ENCODE assay signal across 14 cellular contexts in genomic region chr7:32661929-32662328, GRCh38.
DNase-seq lines count a peak whose midpoint lies in the region; ATAC-seq, FAIRE-seq and TF ChIP-seq lines count a peak whose summit lies in the region.
"Had no signal": no experiment of that assay in that cellular context is flagged by ENCODE, and none has a peak within 500 bp of the region (broad histone marks: within the 10 kb centered on the region; RNA-seq: fewer than 3 reads in every experiment).

No MANE protein-coding gene starts in this region.

- BruUV-seq in IMR-90 (replicated peaks; lab: Mats Ljungman, UMichigan), result no TSS peak

- TF ChIP-seq RAD21 in A549 (conservative IDR thresholded peaks at IDR 0.05 in 1 of 2, IDR thresholded peaks at IDR 0.05 in 1 of 2), result no peak
- no peak for TF ChIP-seq RAD21 in IMR-90 (IDR thresholded peaks at IDR 0.05; ENCODE audit: low read length)

- peak in 1 of 2 experiments; percentile 13; a peak in 1 of 6 replicates for ATAC-seq in A549
- no peak for ATAC-seq in IMR-90 (ENCODE audit: low read depth)
- no peak for ATAC-seq in GM19324 (IDR thresholded peaks at IDR 0.05; ENCODE audit: low FRiP score, unreplicated experiment)
- ATAC-seq in HG02973 (IDR thresholded peaks at IDR 0.05; ENCODE audit: unreplicated experiment), result no peak

- TF ChIP-seq POLR2A in A549 (IDR thresholded peaks at IDR 0.05; ENCODE audit: low read length) (no peak), IMR-90 (IDR thresholded peaks at IDR 0.05; ENCODE audit: low read depth, low read length) (no peak)

- H4K20me1 ChIP-seq in IMR-90 (ENCODE audit: insufficient read depth, low read length), result no peaks in the 10 kb centered on the region

- no peak overlapping the region for H3K4ac ChIP-seq in IMR-90 (ENCODE audit: low read depth, low read length)

- no peaks in the 10 kb centered on the region for H3K36me3 ChIP-seq in CD8-positive, alpha-beta memory T cell (ENCODE audit: insufficient read depth, low read length)
- H3K36me3 ChIP-seq in IMR-90 (ENCODE audit: control insufficient read depth, insufficient read depth, low read length), result no peaks in the 10 kb centered on the region

- POLR2A ChIA-PET in A549 (lab: Yijun Ruan, JAX) (no interaction called here), IMR-90 (lab: Charles Lee; ENCODE audit: unreplicated experiment) (no interaction called here), RWPE1 (lab: Yijun Ruan, JAX; ENCODE audit: low non-redundant PET) (no interaction called here)
- POLR2A ChIA-PET in CD8-positive, alpha-beta memory T cell (lab: Charles Lee), result no interaction called here

- no peaks in the 10 kb centered on the region for H3K4me1 Mint-ChIP-seq in CD8-positive, alpha-beta memory T cell
- H3K4me1 Mint-ChIP-seq in endothelial cell (ENCODE audit: unreplicated experiment), result peaks cover 19% of the 10 kb centered on the region

- TF ChIP-seq EP300 in A549 (IDR thresholded peaks at IDR 0.05), result no peak

- 100% methylated on average over 1 of the region's 1 CpG for WGBS in A549 (ENCODE audit: missing lambda C conversion rate)
- WGBS in IMR-90 (ENCODE audit: extremely low coverage in 2 of 2, insufficient read length in 1 of 2), 2 experiments, result no CpG with 5 or more reads among the region's 1 CpG

- H3K9me3 ChIP-seq in A549, result peaks cover 22% of the 10 kb centered on the region
- no peaks in the 10 kb centered on the region for H3K9me3 ChIP-seq in CD8-positive, alpha-beta memory T cell (ENCODE audit: low read length)
- H3K9me3 ChIP-seq in IMR-90 (ENCODE audit: control insufficient read depth, insufficient read depth, low read length), result no peaks in the 10 kb centered on the region

- H3K4me2 ChIP-seq in A549 (no peak overlapping the region), IMR-90 (ENCODE audit: low read depth, low read length) (no peak overlapping the region)
- H3K4me2 ChIP-seq: KMS-11 had no signal

- no peaks in the 10 kb centered on the region for H3K9me3 Mint-ChIP-seq in CD8-positive, alpha-beta memory T cell
- H3K9me3 Mint-ChIP-seq in endothelial cell (ENCODE audit: unreplicated experiment), result no peaks in the 10 kb centered on the region
- H3K9me3 Mint-ChIP-seq: CD4-positive, alpha-beta T cell; H9 had no signal

- TF ChIP-seq CTCF in A549 (IDR thresholded peaks at IDR 0.05) (no peak), IMR-90 (conservative IDR thresholded peaks at IDR 0.05; ENCODE audit: low read depth, low read length) (no peak), endothelial cell (IDR thresholded peaks at IDR 0.05; ENCODE audit: unreplicated experiment) (no peak), RWPE1 (conservative IDR thresholded peaks at IDR 0.05; ENCODE audit: low read depth) (no peak)

- DNase-seq in A549 (ENCODE audit: low read depth in 1 of 2, low spot score in 1 of 2) (no peak), IMR-90 (no peak), endothelial cell (ENCODE audit: low spot score) (no peak), NCI-H187 (lab: John Stamatoyannopoulos, UW) (no peak), RWPE1 (ENCODE audit: low spot score) (no peak)
- DNase-seq in CD8-positive, alpha-beta memory T cell, result no peak
- DNase-seq: CD4-positive, alpha-beta T cell; DMS 273 treated with DMSO at 0.1 percent for 48 hours; GOT3; H9 had no signal

- no peak overlapping the region for H2AK9ac ChIP-seq in IMR-90 (replicated peaks; ENCODE audit: low read depth, low read length, poor library complexity)

- no peaks in the 10 kb centered on the region for H3K27me3 ChIP-seq in CD8-positive, alpha-beta memory T cell (ENCODE audit: insufficient read depth, low read length, poor library complexity, severe bottlenecking)
- H3K27me3 ChIP-seq in IMR-90 (ENCODE audit: control insufficient read depth, insufficient read depth, low read length), result no peaks in the 10 kb centered on the region

- peak overlapping the region; percentile 43; the same call in 1 of the 2 replicates for H2AK5ac ChIP-seq in IMR-90 (ENCODE audit: low read depth, low read length)

- H3K14ac ChIP-seq in IMR-90 (replicated peaks; ENCODE audit: low read depth, low read length), result no peak overlapping the region

- H3K18ac ChIP-seq in IMR-90 (ENCODE audit: low read depth, low read length), result no peak overlapping the region

- dilution Hi-C loops in IMR-90 (cut with HindIII; ENCODE audit: low sequenced_read_pairs, unreplicated experiment), result no loop called here

- peak overlapping the region; percentile 56 to 86; a peak in 5 of 6 replicates for H3K27ac ChIP-seq in A549
- H3K27ac ChIP-seq in CD8-positive, alpha-beta memory T cell (ENCODE audit: low read depth, low read length), result peak overlapping the region; percentile 53
- no peak overlapping the region for H3K27ac ChIP-seq in IMR-90 (ENCODE audit: insufficient read depth, low read length)
- H3K27ac ChIP-seq in RWPE1, result no peak overlapping the region
- H3K27ac ChIP-seq: C4-2B, KMS-11 had no signal

- H3K27ac Mint-ChIP-seq in CD8-positive, alpha-beta memory T cell, result no peak overlapping the region
- H3K27ac Mint-ChIP-seq in endothelial cell (ENCODE audit: unreplicated experiment), result peak overlapping the region; percentile 11
- H3K27ac Mint-ChIP-seq: CD4-positive, alpha-beta T cell had no signal

- H2BK15ac ChIP-seq in IMR-90 (ENCODE audit: low read depth, low read length), result no peak overlapping the region

- H3K56ac ChIP-seq in IMR-90 (ENCODE audit: extremely low read depth, insufficient read depth, low read length), result no peak overlapping the region

- CTCF ChIA-PET in A549 (lab: Yijun Ruan, JAX) (no interaction called here), IMR-90 (lab: Yijun Ruan, JAX) (no interaction called here), RWPE1 (lab: Yijun Ruan, JAX) (interaction anchor here (0.6 kb wide), 1 partner anchor 447 kb away, joined by 3 read pairs; the partner anchor contains the start of gene RP9)
- CTCF ChIA-PET in CD8-positive, alpha-beta memory T cell (lab: Charles Lee), result no interaction called here

- no peak overlapping the region for H2BK20ac ChIP-seq in IMR-90 (ENCODE audit: low read depth, low read length)

- no peak overlapping the region for H3K4me3 ChIP-seq in A549
- no peak overlapping the region for H3K4me3 ChIP-seq in CD8-positive, alpha-beta memory T cell (ENCODE audit: low read length)
- no peak overlapping the region for H3K4me3 ChIP-seq in IMR-90 (ENCODE audit: insufficient read depth, low read depth, low read length)

- H4K91ac ChIP-seq in IMR-90 (ENCODE audit: insufficient read depth, low read depth, low read length), result no peak overlapping the region

- H3K79me1 ChIP-seq in IMR-90 (ENCODE audit: low read depth in 1 of 2, low read length in 2 of 2), result no peaks in the 10 kb centered on the region

- no peak overlapping the region for H2BK5ac ChIP-seq in IMR-90 (ENCODE audit: low read depth, low read length, poor library complexity, severe bottlenecking)

- H3K36me3 Mint-ChIP-seq in CD8-positive, alpha-beta memory T cell, result peaks cover 0 to 4% (median 0%) of the 10 kb centered on the region in 3 donors
- H3K36me3 Mint-ChIP-seq in endothelial cell (ENCODE audit: low read depth, unreplicated experiment), result peaks cover 3% of the 10 kb centered on the region

- no peak overlapping the region for H2AFZ ChIP-seq in IMR-90 (replicated peaks; ENCODE audit: low read length, poor library complexity)

- no peak overlapping the region for H3K9ac ChIP-seq in IMR-90 (ENCODE audit: low read depth, low read length)
- H3K9ac ChIP-seq: KMS-11 had no signal

- H3K9me1 ChIP-seq in IMR-90 (ENCODE audit: insufficient read depth, low read length), result no peaks in the 10 kb centered on the region

- intact Hi-C loops in IMR-90 (cut with micrococcal nuclease), result no loop called here

- in situ Hi-C loops in IMR-90 (cut with MboI; ENCODE audit: low sequenced_read_pairs), result no loop called here

- H4K8ac ChIP-seq in IMR-90 (ENCODE audit: low read depth in 2 of 2, low read length in 2 of 2), result no peak overlapping the region

- no peak overlapping the region for H2BK120ac ChIP-seq in IMR-90 (ENCODE audit: low read depth, low read length)

- H3K27me3 Mint-ChIP-seq in CD8-positive, alpha-beta memory T cell, result peaks cover 13 to 25% of the 10 kb centered on the region in 2 donors
- H3K27me3 Mint-ChIP-seq in endothelial cell (ENCODE audit: unreplicated experiment), result peaks cover 5% of the 10 kb centered on the region

- H3K4me1 ChIP-seq in A549 (peaks cover 61% of the 10 kb centered on the region), IMR-90 (ENCODE audit: control insufficient read depth, insufficient read depth, low read length) (no peaks in the 10 kb centered on the region; the same call in none of the 2 replicates)
- no peaks in the 10 kb centered on the region for H3K4me1 ChIP-seq in CD8-positive, alpha-beta memory T cell (ENCODE audit: insufficient read depth, low read length)

- FAIRE-seq in A549 (lab: Jason Lieb, UNC), result no peak

- H3K4me3 Mint-ChIP-seq in CD8-positive, alpha-beta memory T cell, result no peak overlapping the region
- no peak overlapping the region for H3K4me3 Mint-ChIP-seq in endothelial cell (ENCODE audit: unreplicated experiment)
- H3K4me3 Mint-ChIP-seq: CD4-positive, alpha-beta T cell; H9 had no signal

- H4K5ac ChIP-seq in IMR-90 (ENCODE audit: low read depth, low read length), result no peak overlapping the region

- H3K23ac ChIP-seq in IMR-90 (ENCODE audit: low read depth, low read length), result no peak overlapping the region

TF ChIP-seq in A549, 52 proteins besides CTCF, POLR2A, EP300 and RAD21:
- TF ChIP-seq MAX (IDR thresholded peaks at IDR 0.05), result no peak; the same call in 1 of the 2 replicates
- TF ChIP-seq CEBPB (IDR thresholded peaks at IDR 0.05), result no peak
- TF ChIP-seq HDAC2 (IDR thresholded peaks at IDR 0.05), result no peak
- no peak for TF ChIP-seq NFE2L2 (conservative IDR thresholded peaks at IDR 0.05; ENCODE audit: low read length)
- TF ChIP-seq RARB (CRISPR knock-in tag; IDR thresholded peaks at IDR 0.05), result no peak
- TF ChIP-seq CHD4 (IDR thresholded peaks at IDR 0.05; ENCODE audit: borderline replicate concordance), result no peak
TF ChIP-seq in A549: peak in this region for 0.

TF ChIP-seq in IMR-90, 13 proteins besides CTCF, POLR2A, EP300 and RAD21 (continues in another document):
- TF ChIP-seq MAZ (IDR thresholded peaks at IDR 0.05; ENCODE audit: borderline replicate concordance, low read depth, low read length) (no peak), NFE2L2 (IDR thresholded peaks at IDR 0.05; ENCODE audit: low read depth, low read length) (no peak), CHD1 (IDR thresholded peaks at IDR 0.05; ENCODE audit: low read depth, low read length) (no peak), RCOR1 (IDR thresholded peaks at IDR 0.05; ENCODE audit: insufficient replicate concordance, low read length) (no peak), RFX5 (IDR thresholded peaks at IDR 0.05; ENCODE audit: low read depth, low read length) (no peak), FOS (IDR thresholded peaks at IDR 0.05; ENCODE audit: low read depth, low read length) (no peak), BHLHE40 (IDR thresholded peaks at IDR 0.05; ENCODE audit: low read depth, low read length) (no peak)
- TF ChIP-seq, protein P1, sequence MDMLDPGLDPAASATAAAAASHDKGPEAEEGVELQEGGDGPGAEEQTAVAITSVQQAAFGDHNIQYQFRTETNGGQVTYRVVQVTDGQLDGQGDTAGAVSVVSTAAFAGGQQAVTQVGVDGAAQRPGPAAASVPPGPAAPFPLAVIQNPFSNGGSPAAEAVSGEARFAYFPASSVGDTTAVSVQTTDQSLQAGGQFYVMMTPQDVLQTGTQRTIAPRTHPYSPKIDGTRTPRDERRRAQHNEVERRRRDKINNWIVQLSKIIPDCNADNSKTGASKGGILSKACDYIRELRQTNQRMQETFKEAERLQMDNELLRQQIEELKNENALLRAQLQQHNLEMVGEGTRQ (IDR thresholded peaks at IDR 0.05; ENCODE audit: low read depth, low read length), result no peak

Comparison
In these comparisons a context has a peak if more than half of its experiments do, and no peak if none do; other contexts are left out.
1. H3K27ac ChIP-seq: peak in A549 (2 of 2) and CD8-positive, alpha-beta memory T cell (single experiment); none in IMR-90 (single experiment) and RWPE1 (single experiment).